ENCODE assay signal across 8 cellular contexts in genomic region chr9:130053504-130054427, GRCh38. TPM values are rescaled to one million over a fixed set of nuclear protein-coding genes. Genes with fewer than 3 reads are reported as not detected.
A peak's percentile ranks its signal among the peaks of the same experiment; 100 is the strongest.
DNase-seq lines count a peak whose midpoint lies in the region; ATAC-seq and TF ChIP-seq lines count a peak whose summit lies in the region.

Gene GPR107, plus strand, starts transcription at chr9:130053906. Its CDS starts 27 bp downstream, at chr9:130053933.

- H3K4me1 Mint-ChIP-seq in activated CD8-positive, alpha-beta T cell treated with anti-CD3 and anti-CD28 coated beads for 36 hours (ENCODE audit: low read depth): peaks cover 27% of the 10 kb centered on the region

- 0% methylated on average over 68 of the region's 68 CpGs for whole genome bisulfite sequencing in ectodermal cell, 2 experiments
- 0% methylated on average over 56 to 68 of the region's 68 CpGs for WGBS in lung, 2 donors

- H3K27ac ChIP-seq in ectodermal cell (ENCODE audit: insufficient read depth, low read depth, low read length, poor library complexity, severe bottlenecking) (peak within 1 kb of the TSS; percentile 69), lung (ENCODE audit: low read depth in 1 of 2, low read length in 1 of 2) (peak within 1 kb of the TSS; percentile 79 to 82)

- H3K4me3 ChIP-seq in ectodermal cell (ENCODE audit: insufficient read depth, low read depth, low read length) (peak within 1 kb of the TSS; percentile 87), lung (peak within 1 kb of the TSS; percentile 96)

- no peak for TF ChIP-seq CTCF in activated CD8-positive, alpha-beta T cell treated with anti-CD3 and anti-CD28 coated beads for 36 hours (IDR thresholded peaks at IDR 0.05)
- no peak for TF ChIP-seq CTCF in lung (IDR thresholded peaks at IDR 0.05; ENCODE audit: control extremely low read depth, extremely low read depth)

- H3K27me3 ChIP-seq in ectodermal cell (ENCODE audit: control insufficient read depth, insufficient read depth, low read length, poor library complexity, severe bottlenecking) (no peaks in the 10 kb centered on the region), lung (ENCODE audit: control insufficient read depth, insufficient read depth) (no peaks in the 10 kb centered on the region)

- POLR2A ChIA-PET in activated CD8-positive, alpha-beta T cell treated with anti-CD3 and anti-CD28 coated beads for 36 hours (lab: Charles Lee): interaction anchor here (0.6 to 1.8 kb wide), 17 partner anchors 9 to 190 kb away, joined by 3 to 10 read pairs (median 4); partner anchors contain the start of gene FNBP1

- H3K4me1 ChIP-seq in ectodermal cell (ENCODE audit: control insufficient read depth, insufficient read depth, low read length) (peaks cover 15% of the 10 kb centered on the region), lung (ENCODE audit: control insufficient read depth in 2 of 2, insufficient read depth in 2 of 2, low read length in 2 of 2) (peaks cover 7 to 11% of the 10 kb centered on the region in 2 donors)

- DNase-seq in A172 (ENCODE audit: low spot score) (peak; percentile 44), NCI-H748 treated with DMSO at 0.1 percent for 48 hours (lab: John Stamatoyannopoulos, UW) (peak; percentile 54), lung (ENCODE audit: low spot score) (peak; percentile 83)
- DNase-seq in activated CD8-positive, alpha-beta T cell treated with anti-CD3 and anti-CD28 coated beads for 36 hours: peak; percentile 89
- peak; percentile 58 to 73 (median 61) for DNase-seq in stimulated activated CD4-positive, alpha-beta T cell treated with anti-CD3 and anti-CD28 coated beads, TNF-alpha, amount 100 ng/mL, for 4 hours (ENCODE audit: low read depth in 3 of 3)

- H3K9me3 ChIP-seq in ectodermal cell (ENCODE audit: control insufficient read depth, low read length): no peaks in the 10 kb centered on the region
- no peaks in the 10 kb centered on the region for H3K9me3 ChIP-seq in lung (ENCODE audit: control insufficient read depth in 2 of 2, insufficient read depth in 1 of 2, low read length in 1 of 2)

- H3K27ac Mint-ChIP-seq in activated CD8-positive, alpha-beta T cell treated with anti-CD3 and anti-CD28 coated beads for 36 hours: peak within 1 kb of the TSS; percentile 92

- no peaks in the 10 kb centered on the region for H3K9me3 Mint-ChIP-seq in activated CD8-positive, alpha-beta T cell treated with anti-CD3 and anti-CD28 coated beads for 36 hours

- ATAC-seq in GM18519 (IDR thresholded peaks at IDR 0.05; ENCODE audit: low FRiP score, unreplicated experiment) (peak; percentile 56), HG03103 (IDR thresholded peaks at IDR 0.05; ENCODE audit: low read depth, unreplicated experiment) (peak; percentile 54), lung (ENCODE audit: insufficient read depth, low FRiP score) (peak; percentile 95)
- peak; percentile 91 for ATAC-seq in activated CD8-positive, alpha-beta T cell treated with anti-CD3 and anti-CD28 coated beads for 36 hours

- H3K27me3 Mint-ChIP-seq in activated CD8-positive, alpha-beta T cell treated with anti-CD3 and anti-CD28 coated beads for 36 hours: no peaks in the 10 kb centered on the region

- intact Hi-C loops in activated CD8-positive, alpha-beta T cell treated with anti-CD3 and anti-CD28 coated beads for 36 hours (cut with micrococcal nuclease): no loop called here

- H3K36me3 Mint-ChIP-seq in activated CD8-positive, alpha-beta T cell treated with anti-CD3 and anti-CD28 coated beads for 36 hours (ENCODE audit: low read depth): peaks cover 5% of the 10 kb centered on the region

- peak within 1 kb of the TSS; percentile 94 for H3K4me3 Mint-ChIP-seq in activated CD8-positive, alpha-beta T cell treated with anti-CD3 and anti-CD28 coated beads for 36 hours

- H3K36me3 ChIP-seq in ectodermal cell (ENCODE audit: control insufficient read depth, insufficient read depth, low read length): peaks cover 3% of the 10 kb centered on the region
- peaks cover 0 to 3% of the 10 kb centered on the region in 2 donors for H3K36me3 ChIP-seq in lung (ENCODE audit: control insufficient read depth in 2 of 2, insufficient read depth in 2 of 2, low read length in 2 of 2)

- CTCF ChIA-PET in activated CD8-positive, alpha-beta T cell treated with anti-CD3 and anti-CD28 coated beads for 36 hours (lab: Charles Lee): interaction anchor here (0.9 to 1.7 kb wide), 8 partner anchors 9 to 168 kb away, joined by 3 to 10 read pairs (median 4); no protein-coding TSS in a partner anchor

RNA-seq across cellular contexts. Expression of gene GPR107, which starts in this region (rescaled TPM):
- 0.17 and 0.22 TPM in 2 replicates for total RNA-seq in A172 (2014; rRNA removed; shearing (Covaris generic))
- total RNA-seq in activated CD8-positive, alpha-beta T cell treated with anti-CD3 and anti-CD28 coated beads for 36 hours: 10 to 100 TPM; 18.2 to 19.0 TPM
- 48.9 TPM for polyA plus RNA-seq in ectodermal cell (2013, experiment 1 of 4)
- polyA plus RNA-seq in ectodermal cell (2013, experiment 2 of 4): 55.2 TPM
- 36.5 TPM for polyA plus RNA-seq in ectodermal cell (2013, experiment 3 of 4)
- 44.1 TPM for polyA plus RNA-seq in ectodermal cell (2013, experiment 4 of 4)
- total RNA-seq in lung: 100 to 1,000 TPM in 1 of 2 donors, 10 to 100 TPM in 1; 43.2 to 180 TPM
- polyA plus RNA-seq in lung: 10 to 100 TPM; 11.0 to 23.3 TPM

Comparison
In these comparisons a context has a peak if more than half of its experiments do, and no peak if none do; other contexts are left out.
1. Peak in every context shown above with its lines: DNase-seq, ATAC-seq, H3K4me3 ChIP-seq and H3K27ac ChIP-seq.
2. RNA of gene GPR107 (total RNA-seq): 43.2 to 180 TPM in lung and 18.2 to 19.0 TPM in activated CD8-positive, alpha-beta T cell treated with anti-CD3 and anti-CD28 coated beads for 36 hours; 0.17 to 0.22 TPM in A172; every median in the first group is over 10 times any median in the second.
3. Peak in DNase-seq in A172; RNA of the gene not detected or under 1 TPM.